ENCODE assay signal across 10 cellular contexts in genomic region chr7:29365423-29365822, GRCh38.
"Had no signal": no experiment of that assay in that cellular context is flagged by ENCODE, and none has a peak within 500 bp of the region (broad histone marks: within the 10 kb centered on the region; RNA-seq: fewer than 3 reads in every experiment).

No MANE protein-coding gene starts in this region.

- H3K9ac ChIP-seq: GM23248 had no signal

- H3K4me3 ChIP-seq: GM23248, K562 had no signal

- H3K27ac ChIP-seq: GM23248 had no signal

- FAIRE-seq: H54, HTR-8/SVneo, K562 had no signal

- H2AFZ ChIP-seq: GM23248 had no signal

- DNase-seq: GM23248, GOT3, H9, HCEC 1CT, HFFc6, IMR-90, KG1 had no signal

- ATAC-seq: K562 had no signal
